ENCODE assay signal across 12 cellular contexts in genomic region chr3:154430014-154430413, GRCh38. TPM values are rescaled to one million over a fixed set of nuclear protein-coding genes. Genes with fewer than 3 reads are reported as not detected.
DNase-seq lines count a peak whose midpoint lies in the region; ATAC-seq and TF ChIP-seq lines count a peak whose summit lies in the region.
"Had no signal": no experiment of that assay in that cellular context is flagged by ENCODE, and none has a peak within 500 bp of the region (broad histone marks: within the 10 kb centered on the region; RNA-seq: fewer than 3 reads in every experiment).

Gene GPR149 (minus strand): TSS chr3:154430190. CDS start chr3:154429615, 575 bp downstream.

- H3K4me1 ChIP-seq in prostate gland (replicated peaks): no peaks in the 10 kb centered on the region
- H3K4me1 ChIP-seq in left lung: peaks cover 0 to 13% of the 10 kb centered on the region in 2 donors

- TF ChIP-seq CTCF in glutamatergic neuron (IDR thresholded peaks at IDR 0.05; ENCODE audit: partially characterized antibody, unreplicated experiment): no peak
- TF ChIP-seq CTCF in prostate gland (IDR thresholded peaks at IDR 0.05): no peak
- TF ChIP-seq CTCF in left lung (IDR thresholded peaks at IDR 0.05): no peak

- H3K4me3 Mint-ChIP-seq in glutamatergic neuron (ENCODE audit: unreplicated experiment): peak within 1 kb of the TSS; percentile 93
- H3K4me3 Mint-ChIP-seq in activated CD4-positive, alpha-beta T cell treated with anti-CD3 and anti-CD28 coated beads, Interleukin-2, amount 10 ng/mL, durations not matched to agents 24 days and 14 days: no peak within 1 kb of the TSS
- H3K4me3 Mint-ChIP-seq: activated CD8-positive, alpha-beta T cell treated with anti-CD3 and anti-CD28 coated beads, Interleukin-2, amount 10 ng/mL, durations not matched to agents 7 days and 5 days had no signal

- H3K4me1 Mint-ChIP-seq in glutamatergic neuron (ENCODE audit: low read depth, unreplicated experiment): peaks cover 9% of the 10 kb centered on the region
- no peaks in the 10 kb centered on the region for H3K4me1 Mint-ChIP-seq in activated CD4-positive, alpha-beta T cell treated with anti-CD3 and anti-CD28 coated beads, Interleukin-2, amount 10 ng/mL, durations not matched to agents 24 days and 14 days

- intact Hi-C loops in prostate gland (cut with DNase I) (no loop called here), left lung (cut with DNase I) (no loop called here)
- intact Hi-C loops in activated CD4-positive, alpha-beta T cell treated with anti-CD3 and anti-CD28 coated beads, Interleukin-2, amount 10 ng/mL, durations not matched to agents 24 days and 14 days (cut with micrococcal nuclease): no loop called here

- H3K27ac Mint-ChIP-seq in glutamatergic neuron (ENCODE audit: unreplicated experiment): peak within 1 kb of the TSS; percentile 4
- H3K27ac Mint-ChIP-seq in activated CD4-positive, alpha-beta T cell treated with anti-CD3 and anti-CD28 coated beads, Interleukin-2, amount 10 ng/mL, durations not matched to agents 24 days and 14 days: no peak within 1 kb of the TSS
- H3K27ac Mint-ChIP-seq: activated CD8-positive, alpha-beta T cell treated with anti-CD3 and anti-CD28 coated beads, Interleukin-2, amount 10 ng/mL, durations not matched to agents 7 days and 5 days had no signal

- POLR2A ChIA-PET in HEK293T (lab: Yijun Ruan, JAX): no interaction called here

- TF ChIP-seq POLR2A in prostate gland (IDR thresholded peaks at IDR 0.05): no peak

- H3K9me3 ChIP-seq in prostate gland (no peaks in the 10 kb centered on the region), left lung (peaks cover 0 to 2% of the 10 kb centered on the region in 2 donors)

- H3K9me3 Mint-ChIP-seq in glutamatergic neuron (ENCODE audit: unreplicated experiment): peaks cover 2% of the 10 kb centered on the region
- no peaks in the 10 kb centered on the region for H3K9me3 Mint-ChIP-seq in activated CD4-positive, alpha-beta T cell treated with anti-CD3 and anti-CD28 coated beads, Interleukin-2, amount 10 ng/mL, durations not matched to agents 24 days and 14 days

- CTCF ChIA-PET in HEK293T (lab: Yijun Ruan, JAX): no interaction called here

- H3K27me3 ChIP-seq in prostate gland (replicated peaks; ENCODE audit: insufficient read depth): no peaks in the 10 kb centered on the region
- H3K27me3 ChIP-seq in left lung: peaks cover 30 to 33% of the 10 kb centered on the region in 2 donors

- no peaks in the 10 kb centered on the region for H3K36me3 Mint-ChIP-seq in glutamatergic neuron (ENCODE audit: unreplicated experiment)
- no peaks in the 10 kb centered on the region for H3K36me3 Mint-ChIP-seq in activated CD4-positive, alpha-beta T cell treated with anti-CD3 and anti-CD28 coated beads, Interleukin-2, amount 10 ng/mL, durations not matched to agents 24 days and 14 days (ENCODE audit: low read depth)

- H3K36me3 ChIP-seq in prostate gland (no peaks in the 10 kb centered on the region), left lung (no peaks in the 10 kb centered on the region)

- no peak within 1 kb of the TSS for H3K27ac ChIP-seq in prostate gland
- no peak within 1 kb of the TSS for H3K27ac ChIP-seq in left lung

- H3K27me3 Mint-ChIP-seq in glutamatergic neuron (ENCODE audit: unreplicated experiment): peaks cover 4% of the 10 kb centered on the region
- H3K27me3 Mint-ChIP-seq in activated CD4-positive, alpha-beta T cell treated with anti-CD3 and anti-CD28 coated beads, Interleukin-2, amount 10 ng/mL, durations not matched to agents 24 days and 14 days: peaks cover 42% of the 10 kb centered on the region

- peak; percentile 58 for DNase-seq in HEK293T (ENCODE audit: extremely low spot score)
- peak; percentile 38 for DNase-seq in NCI-H748 treated with DMSO at 0.1 percent for 48 hours (lab: John Stamatoyannopoulos, UW)
- DNase-seq in glutamatergic neuron: peak; percentile 37
- peak; percentile 4 for DNase-seq in prostate gland (ENCODE audit: low spot score)
- no peak for DNase-seq in activated CD4-positive, alpha-beta T cell treated with anti-CD3 and anti-CD28 coated beads, Interleukin-2, amount 10 ng/mL, durations not matched to agents 24 days and 14 days
- DNase-seq in left lung: no peak
- no peak for DNase-seq in NCI-H1092 treated with DMSO at 0.1 percent for 48 hours (lab: John Stamatoyannopoulos, UW)
- DNase-seq: activated CD8-positive, alpha-beta T cell treated with anti-CD3 and anti-CD28 coated beads, Interleukin-2, amount 10 ng/mL, durations not matched to agents 7 days and 5 days; left cardiac atrium; NCI-H2081; stimulated activated naive CD4-positive, alpha-beta T cell had no signal

- no peak for ATAC-seq in left lung
- ATAC-seq: activated CD8-positive, alpha-beta T cell treated with anti-CD3 and anti-CD28 coated beads, Interleukin-2, amount 10 ng/mL, durations not matched to agents 7 days and 5 days; left cardiac atrium had no signal

- H3K4me3 ChIP-seq in prostate gland (no peak within 1 kb of the TSS), left lung (no peak within 1 kb of the TSS)

- WGBS in prostate gland: 9% methylated on average over 7 of the region's 7 CpGs

TF ChIP-seq in HEK293T, 16 proteins besides CTCF, POLR2A, EP300 and RAD21:
- TF ChIP-seq LEF1 (IDR thresholded peaks at IDR 0.05; ENCODE audit: borderline replicate concordance): no peak
- TF ChIP-seq ZNF384 (IDR thresholded peaks at IDR 0.05): no peak
- TF ChIP-seq SUZ12 (IDR thresholded peaks at IDR 0.05): no peak
- TF ChIP-seq CTBP1 (IDR thresholded peaks at IDR 0.05; ENCODE audit: borderline replicate concordance): no peak
- TF ChIP-seq BHLHE40 (IDR thresholded peaks at IDR 0.05; ENCODE audit: borderline replicate concordance): no peak
- TF ChIP-seq FOXA1 (IDR thresholded peaks at IDR 0.05): no peak
- no peak for TF ChIP-seq SP1 (IDR thresholded peaks at IDR 0.05)
- no peak for TF ChIP-seq FOXK2 (IDR thresholded peaks at IDR 0.05)
- TF ChIP-seq HDGF (IDR thresholded peaks at IDR 0.05; ENCODE audit: borderline replicate concordance): no peak
- no peak for TF ChIP-seq ELF4 (IDR thresholded peaks at IDR 0.05)
- no peak for TF ChIP-seq ARNT (IDR thresholded peaks at IDR 0.05)
- no peak for TF ChIP-seq L3MBTL2 (conservative IDR thresholded peaks at IDR 0.05)
- no peak for TF ChIP-seq PKNOX1 (IDR thresholded peaks at IDR 0.05)
- no peak for TF ChIP-seq FOXM1 (IDR thresholded peaks at IDR 0.05; ENCODE audit: borderline replicate concordance)
- no peak for TF ChIP-seq TARDBP (IDR thresholded peaks at IDR 0.05)

RNA-seq across cellular contexts. Expression of gene GPR149, which starts in this region (rescaled TPM):
- 0.25 TPM for total RNA-seq in glutamatergic neuron (ENCODE audit: unreplicated experiment)
- total RNA-seq in prostate gland: under 1 TPM in 1 of 2 donors, not detected in 1; 0.09 TPM
- total RNA-seq in activated CD4-positive, alpha-beta T cell treated with anti-CD3 and anti-CD28 coated beads, Interleukin-2, amount 10 ng/mL, durations not matched to agents 24 days and 14 days: not detected in 2 replicates
- not detected for total RNA-seq in left lung
- total RNA-seq: activated CD8-positive, alpha-beta T cell treated with anti-CD3 and anti-CD28 coated beads, Interleukin-2, amount 10 ng/mL, durations not matched to agents 7 days and 5 days; H4; left cardiac atrium had no signal

Comparison
In these comparisons a context has a peak if more than half of its experiments do, and no peak if none do; other contexts are left out.
1. Peak in DNase-seq in glutamatergic neuron; RNA of the gene not detected or under 1 TPM.
2. Peak in DNase-seq in prostate gland; RNA of the gene not detected or under 1 TPM.
3. DNase-seq: peak in HEK293T (single experiment) and NCI-H748 treated with DMSO at 0.1 percent for 48 hours (single experiment); none in activated CD4-positive, alpha-beta T cell treated with anti-CD3 and anti-CD28 coated beads, Interleukin-2, amount 10 ng/mL, durations not matched to agents 24 days and 14 days (single experiment), left lung (0 of 2) and NCI-H1092 treated with DMSO at 0.1 percent for 48 hours (single experiment).